8 cellular contexts compared by ENCODE assay signal in the genomic region with DNA sequence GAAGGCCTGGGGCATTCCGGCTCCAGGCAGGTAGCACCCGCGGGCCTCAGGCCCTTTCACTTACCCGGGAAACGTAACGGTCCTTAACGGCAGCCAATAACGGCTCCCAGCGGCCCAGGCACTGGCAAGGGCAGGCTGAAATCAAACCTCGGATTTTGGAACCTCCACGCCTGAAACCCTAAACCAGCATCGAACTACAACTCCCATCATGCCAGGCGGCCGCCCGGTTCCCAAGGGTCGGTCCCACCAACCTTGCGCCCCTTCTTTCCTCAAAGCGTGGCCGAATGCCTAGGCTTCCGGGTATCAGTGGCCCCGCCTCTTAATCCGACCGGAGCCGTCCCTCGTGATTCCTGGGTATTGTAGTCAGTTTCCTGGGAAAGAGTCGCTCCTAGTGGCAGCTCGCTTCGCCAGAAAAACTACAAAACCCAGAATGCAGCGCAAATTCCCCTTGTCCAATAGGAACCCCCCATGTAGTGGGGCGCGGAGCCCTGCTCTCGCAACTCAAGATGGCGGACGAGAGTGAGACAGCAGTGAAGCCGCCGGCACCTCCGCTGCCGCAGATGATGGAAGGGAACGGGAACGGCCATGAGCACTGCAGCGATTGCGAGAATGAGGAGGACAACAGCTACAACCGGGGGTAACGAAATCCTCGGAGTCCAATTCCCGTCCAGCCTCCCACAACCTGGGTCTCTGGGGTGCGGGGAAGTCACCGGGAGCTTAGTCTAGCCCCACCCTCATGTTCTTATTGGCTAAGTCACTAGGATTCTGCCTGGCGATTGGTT. TPM values are rescaled to one million over a fixed set of nuclear protein-coding genes. Genes with fewer than 3 reads are reported as not detected.
A peak's percentile ranks its signal among the peaks of the same experiment; 100 is the strongest.
DNase-seq lines count a peak whose midpoint lies in the region; ATAC-seq and TF ChIP-seq lines count a peak whose summit lies in the region.

TSS of gene NMT1 (plus strand) at position 494 of the 782 bp plus-strand sequence. CDS start at position 507, 13 bp downstream.

- H3K36me3 Mint-ChIP-seq in activated CD4-positive, alpha-beta T cell treated with anti-CD3 and anti-CD28 coated beads for 36 hours (ENCODE audit: low read depth), result peaks cover 20% of the 10 kb centered on the region

- POLR2A ChIA-PET in activated CD4-positive, alpha-beta T cell treated with anti-CD3 and anti-CD28 coated beads for 36 hours (lab: Charles Lee), result interaction anchor here (0.5 to 2.4 kb wide), 10 partner anchors 9 to 1007 kb away, joined by 3 to 26 read pairs (median 4); partner anchors contain the start of genes HEXIM1 and HEXIM2

- ATAC-seq in HG03442 (IDR thresholded peaks at IDR 0.05; ENCODE audit: unreplicated experiment), result peak; percentile 85
- peak; percentile 92 for ATAC-seq in activated CD4-positive, alpha-beta T cell treated with anti-CD3 and anti-CD28 coated beads for 36 hours

- no peaks in the 10 kb centered on the region for H3K27me3 ChIP-seq in kidney epithelial cell (ENCODE audit: control insufficient read depth, insufficient read depth, low read length)

- peak within 1 kb of the TSS; percentile 93 for H3K4me3 ChIP-seq in choroid plexus epithelial cell (ENCODE audit: low read depth, low read length)
- H3K4me3 ChIP-seq in kidney epithelial cell (ENCODE audit: low read depth, low read length), result peak within 1 kb of the TSS; percentile 93

- DNase-seq in Ammon's horn (ENCODE audit: low spot score) (peak; percentile 99), GM19238 (ENCODE audit: insufficient read length, low spot score) (peak; percentile 88), NCI-H524 (lab: John Stamatoyannopoulos, UW) (peak; percentile 100), choroid plexus epithelial cell (ENCODE audit: low read depth) (peak; percentile 100), kidney epithelial cell (ENCODE audit: low read depth) (peak; percentile 96)
- DNase-seq in activated CD4-positive, alpha-beta T cell treated with anti-CD3 and anti-CD28 coated beads for 36 hours, result peak; percentile 97
- DNase-seq in stimulated activated CD4-positive, alpha-beta T cell treated with anti-CD3 and anti-CD28 coated beads, Interleukin-15, amount 100 ng/mL, for 48 hours (ENCODE audit: low read depth in 2 of 2), result peak; percentile 93 to 97

- H3K4me3 Mint-ChIP-seq in activated CD4-positive, alpha-beta T cell treated with anti-CD3 and anti-CD28 coated beads for 36 hours, result peak within 1 kb of the TSS; percentile 84

- CTCF ChIA-PET in activated CD4-positive, alpha-beta T cell treated with anti-CD3 and anti-CD28 coated beads for 36 hours (lab: Charles Lee), result interaction anchor here (0.6 to 3.9 kb wide), 9 partner anchors 9 to 874 kb away, joined by 3 to 31 read pairs (median 3); partner anchors contain the start of genes DCAKD and TMUB2

- no peaks in the 10 kb centered on the region for H3K27me3 Mint-ChIP-seq in activated CD4-positive, alpha-beta T cell treated with anti-CD3 and anti-CD28 coated beads for 36 hours

- TF ChIP-seq CTCF in choroid plexus epithelial cell (conservative IDR thresholded peaks at IDR 0.05; ENCODE audit: low read depth, low read length), result no peak
- TF ChIP-seq CTCF in kidney epithelial cell (IDR thresholded peaks at IDR 0.05; ENCODE audit: insufficient read depth, low read length, poor library complexity, severe bottlenecking), result no peak

- H3K36me3 ChIP-seq in kidney epithelial cell (ENCODE audit: control insufficient read depth, insufficient read depth, low read length), result no peaks in the 10 kb centered on the region

- peaks cover 41% of the 10 kb centered on the region for H3K4me1 Mint-ChIP-seq in activated CD4-positive, alpha-beta T cell treated with anti-CD3 and anti-CD28 coated beads for 36 hours

- H3K27ac Mint-ChIP-seq in activated CD4-positive, alpha-beta T cell treated with anti-CD3 and anti-CD28 coated beads for 36 hours, result peak within 1 kb of the TSS; percentile 96

- no peaks in the 10 kb centered on the region for H3K9me3 Mint-ChIP-seq in activated CD4-positive, alpha-beta T cell treated with anti-CD3 and anti-CD28 coated beads for 36 hours (ENCODE audit: low read depth)

- intact Hi-C loops in activated CD4-positive, alpha-beta T cell treated with anti-CD3 and anti-CD28 coated beads for 36 hours (cut with DNase I, micrococcal nuclease), result loop anchor here (1.0 to 5.0 kb wide), 16 partner anchors 9 to 919 kb away; partner anchors contain the start of genes EFTUD2 (in 2 of the 2), HEXIM1 (in 2 of the 2), HEXIM2 (in 2 of the 2) and ACBD4 (in 1 of the 2)

RNA-seq across cellular contexts. Expression of gene NMT1, which starts in this region (rescaled TPM):
- total RNA-seq in activated CD4-positive, alpha-beta T cell treated with anti-CD3 and anti-CD28 coated beads for 36 hours, result 100 to 1,000 TPM; 170 to 175 TPM
- total RNA-seq in kidney epithelial cell, result 68.0 and 82.0 TPM in 2 replicates

Comparison
In these comparisons a context has a peak if more than half of its experiments do, and no peak if none do; other contexts are left out.
1. Peak in every context shown above with its lines: DNase-seq, ATAC-seq and H3K4me3 ChIP-seq.